In genomic region chr1:197838836-197839235, GRCh38 we compare ENCODE assay signal across 10 cellular contexts.
A peak's percentile ranks its signal among the peaks of the same experiment; 100 is the strongest.
DNase-seq lines count a peak whose midpoint lies in the region; ATAC-seq and TF ChIP-seq lines count a peak whose summit lies in the region.
"Had no signal": no experiment of that assay in that cellular context is flagged by ENCODE, and none has a peak within 500 bp of the region (broad histone marks: within the 10 kb centered on the region; RNA-seq: fewer than 3 reads in every experiment).

No MANE protein-coding gene starts in this region.

- no peak for TF ChIP-seq CTCF in glutamatergic neuron (IDR thresholded peaks at IDR 0.05; ENCODE audit: partially characterized antibody, unreplicated experiment)

- H3K36me3 Mint-ChIP-seq in glutamatergic neuron (ENCODE audit: unreplicated experiment), result no peaks in the 10 kb centered on the region
- no peaks in the 10 kb centered on the region for H3K36me3 Mint-ChIP-seq in activated naive CD8-positive, alpha-beta T cell treated with anti-CD3 and anti-CD28 coated beads for 36 hours
- H3K36me3 Mint-ChIP-seq: neural progenitor cell had no signal

- intact Hi-C loops in head of caudate nucleus (cut with DNase I), result no loop called here

- DNase-seq in AG20443 (ENCODE audit: low spot score) (peak; percentile 49), SKM-1 treated with dmso at 0.1 percent for 144 hours (lab: John Stamatoyannopoulos, UW; ENCODE audit: unreplicated experiment) (peak; percentile 81), glomerular visceral epithelial cell (ENCODE audit: extremely low spot score) (peak; percentile 52), head of caudate nucleus (no peak), glutamatergic neuron (no peak), D341Med (ENCODE audit: low spot score) (no peak)
- no peak for DNase-seq in activated naive CD8-positive, alpha-beta T cell treated with anti-CD3 and anti-CD28 coated beads for 36 hours
- DNase-seq: activated T-cell treated with anti-CD3 and anti-CD28 coated beads, Interleukin-2, amount 50 U/mL, for 24 hours had no signal

- peak; percentile 61 for ATAC-seq in HG03342 (IDR thresholded peaks at IDR 0.05; ENCODE audit: unreplicated experiment)

- H3K27me3 Mint-ChIP-seq in glutamatergic neuron (ENCODE audit: unreplicated experiment), result no peaks in the 10 kb centered on the region
- H3K27me3 Mint-ChIP-seq in activated naive CD8-positive, alpha-beta T cell treated with anti-CD3 and anti-CD28 coated beads for 36 hours, result no peaks in the 10 kb centered on the region
- H3K27me3 Mint-ChIP-seq: activated T-cell treated with anti-CD3 and anti-CD28 coated beads, Interleukin-2, amount 50 U/mL, for 24 hours had no signal

- no peaks in the 10 kb centered on the region for H3K4me1 Mint-ChIP-seq in glutamatergic neuron (ENCODE audit: low read depth, unreplicated experiment)
- H3K4me1 Mint-ChIP-seq in activated naive CD8-positive, alpha-beta T cell treated with anti-CD3 and anti-CD28 coated beads for 36 hours, result no peaks in the 10 kb centered on the region
- H3K4me1 Mint-ChIP-seq: neural progenitor cell had no signal

- no peak overlapping the region for H3K27ac Mint-ChIP-seq in glutamatergic neuron (ENCODE audit: unreplicated experiment)
- no peak overlapping the region for H3K27ac Mint-ChIP-seq in activated naive CD8-positive, alpha-beta T cell treated with anti-CD3 and anti-CD28 coated beads for 36 hours
- H3K27ac Mint-ChIP-seq: activated T-cell treated with anti-CD3 and anti-CD28 coated beads, Interleukin-2, amount 50 U/mL, for 24 hours; neural progenitor cell had no signal

- H3K4me3 Mint-ChIP-seq in glutamatergic neuron (ENCODE audit: unreplicated experiment), result no peak overlapping the region
- H3K4me3 Mint-ChIP-seq in activated naive CD8-positive, alpha-beta T cell treated with anti-CD3 and anti-CD28 coated beads for 36 hours, result no peak overlapping the region
- H3K4me3 Mint-ChIP-seq: activated T-cell treated with anti-CD3 and anti-CD28 coated beads, Interleukin-2, amount 50 U/mL, for 24 hours; neural progenitor cell had no signal

- peaks cover 2% of the 10 kb centered on the region for H3K9me3 Mint-ChIP-seq in glutamatergic neuron (ENCODE audit: unreplicated experiment)
- peaks cover 3% of the 10 kb centered on the region for H3K9me3 Mint-ChIP-seq in activated naive CD8-positive, alpha-beta T cell treated with anti-CD3 and anti-CD28 coated beads for 36 hours
- H3K9me3 Mint-ChIP-seq: activated T-cell treated with anti-CD3 and anti-CD28 coated beads, Interleukin-2, amount 50 U/mL, for 24 hours had no signal

Comparison
In these comparisons a context has a peak if more than half of its experiments do, and no peak if none do; other contexts are left out.
1. DNase-seq: peak in AG20443 (single experiment), SKM-1 treated with dmso at 0.1 percent for 144 hours (single experiment) and glomerular visceral epithelial cell (single experiment); none in head of caudate nucleus (0 of 42), glutamatergic neuron (single experiment), D341Med (single experiment) and activated naive CD8-positive, alpha-beta T cell treated with anti-CD3 and anti-CD28 coated beads for 36 hours (single experiment).